ENCODE assay signal across 13 cellular contexts in the genomic region with DNA sequence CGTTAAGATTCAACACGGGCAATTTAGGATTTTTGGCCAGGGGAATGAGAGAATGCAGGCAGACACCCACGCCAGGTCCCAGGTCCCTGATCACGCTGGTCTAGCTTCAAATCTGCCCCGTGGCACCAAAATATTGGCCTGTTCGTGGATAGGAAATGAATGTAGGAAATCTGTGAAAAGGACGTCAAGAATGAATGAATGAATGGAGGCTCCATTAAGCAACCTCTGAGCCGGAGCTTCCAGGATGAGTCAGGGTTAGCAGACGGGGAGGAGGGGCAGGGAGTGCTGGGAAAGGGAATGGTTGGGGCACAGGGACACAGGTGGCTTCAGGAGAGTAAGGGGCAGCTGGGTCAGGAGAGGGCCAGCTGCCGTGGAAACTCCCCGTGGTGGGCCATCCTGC. TPM values are rescaled to one million over a fixed set of nuclear protein-coding genes. Genes with fewer than 3 reads are reported as not detected.
DNase-seq lines count a peak whose midpoint lies in the region; ATAC-seq, FAIRE-seq and TF ChIP-seq lines count a peak whose summit lies in the region.
"Had no signal": no experiment of that assay in that cellular context is flagged by ENCODE, and none has a peak within 500 bp of the region (broad histone marks: within the 10 kb centered on the region; RNA-seq: fewer than 3 reads in every experiment).

No MANE protein-coding gene starts in this region.

- peaks cover 5% of the 10 kb centered on the region for H3K27me3 ChIP-seq in adipocyte (replicated peaks; ENCODE audit: control insufficient read depth, insufficient read depth, low read length)
- H3K27me3 ChIP-seq in hepatocyte: no peaks in the 10 kb centered on the region

- no peaks in the 10 kb centered on the region for H3K9me2 ChIP-seq in hepatocyte (replicated peaks; ENCODE audit: insufficient read depth)

- no peaks in the 10 kb centered on the region for H3K36me3 ChIP-seq in adipocyte (ENCODE audit: control insufficient read depth, insufficient read depth, low read length, severe bottlenecking)
- H3K36me3 ChIP-seq in hepatocyte (replicated peaks; ENCODE audit: insufficient read depth, low read depth): no peaks in the 10 kb centered on the region
- H3K36me3 ChIP-seq: BE2C, SJCRH30 had no signal

- H3K4me1 ChIP-seq in adipocyte (ENCODE audit: control insufficient read depth, insufficient read depth, low read length) (peaks cover 20% of the 10 kb centered on the region), hepatocyte (ENCODE audit: insufficient read depth) (peaks cover 18% of the 10 kb centered on the region)
- H3K4me1 ChIP-seq: BE2C, SJCRH30 had no signal

- H3K79me2 ChIP-seq in hepatocyte: no peaks in the 10 kb centered on the region

- H4K20me1 ChIP-seq in hepatocyte (ENCODE audit: insufficient read depth, poor library complexity, severe bottlenecking): no peaks in the 10 kb centered on the region

- H3K4me3 ChIP-seq in adipocyte (ENCODE audit: low read length): no peak overlapping the region
- no peak overlapping the region for H3K4me3 ChIP-seq in hepatocyte
- H3K4me3 ChIP-seq: SJCRH30 had no signal

- peak; percentile 72 for DNase-seq in AG08395 (ENCODE audit: low spot score)
- peak; percentile 57 for DNase-seq in HTR-8/SVneo (ENCODE audit: insufficient read length, low spot score)
- peak; percentile 71 for DNase-seq in adipocyte (ENCODE audit: low read depth)
- peak; percentile 82 for DNase-seq in hepatocyte (ENCODE audit: low spot score)
- no peak for DNase-seq in NCI-H2196 treated with DMSO at 0.1 percent for 48 hours (lab: John Stamatoyannopoulos, UW; ENCODE audit: unreplicated experiment)
- DNase-seq in NCI-H1105 (lab: John Stamatoyannopoulos, UW): no peak
- DNase-seq: activated CD8-positive, alpha-beta memory T cell treated with anti-CD3 and anti-CD28 coated beads for 24 hours; BE2C; caudate nucleus; NCI-H1105 treated with DMSO at 0.1 percent for 48 hours; SJCRH30 had no signal

- no peak for TF ChIP-seq CTCF in hepatocyte (IDR thresholded peaks at IDR 0.05; ENCODE audit: poor library complexity)

- no peak overlapping the region for H3K4me2 ChIP-seq in hepatocyte

- no peaks in the 10 kb centered on the region for H3K9me3 ChIP-seq in adipocyte (ENCODE audit: control insufficient read depth, low read length)
- H3K9me3 ChIP-seq in hepatocyte (ENCODE audit: low read depth): no peaks in the 10 kb centered on the region
- H3K9me3 ChIP-seq: BE2C, SJCRH30 had no signal

- 50% methylated on average over 11 of the region's 11 CpGs for WGBS in hepatocyte (ENCODE audit: low lambda C conversion rate, missing lambda C conversion rate)

- no peak overlapping the region for H3K9ac ChIP-seq in adipocyte (ENCODE audit: low read length)

- peak; percentile 60 for FAIRE-seq in HTR-8/SVneo (lab: Jason Lieb, UNC)

- no peak for ATAC-seq in HG03469 (IDR thresholded peaks at IDR 0.05; ENCODE audit: unreplicated experiment)
- ATAC-seq in GM21737 (IDR thresholded peaks at IDR 0.05; ENCODE audit: unreplicated experiment): no peak

- no peak overlapping the region for H2AFZ ChIP-seq in hepatocyte

- peak overlapping the region; percentile 79 for H3K27ac ChIP-seq in hepatocyte
- H3K27ac ChIP-seq: SJCRH30 had no signal

RNA-seq across cellular contexts. Expression of a gene that starts 4.2 kb away (rescaled TPM):
- total RNA-seq in hepatocyte: not detected in 2 replicates
- polyA plus RNA-seq in hepatocyte: 0.43 and 0.79 TPM in 2 replicates

RNA-seq across cellular contexts. Expression of a gene that starts 44.5 kb away (rescaled TPM):
- 2.1 and 3.7 TPM in 2 replicates for total RNA-seq in hepatocyte
- 1.3 and 2.1 TPM in 2 replicates for polyA plus RNA-seq in hepatocyte
- total RNA-seq: SJCRH30 had no signal

RNA-seq across cellular contexts. Expression of a gene that starts 50.4 kb away (rescaled TPM):
- total RNA-seq in hepatocyte: not detected in 2 replicates
- polyA plus RNA-seq in hepatocyte: 0.30 TPM in 1 of 2 replicates, not detected in the other
- total RNA-seq: SJCRH30 had no signal

RNA-seq across cellular contexts. Expression of a gene that starts 58.7 kb away (rescaled TPM):
- 13.8 and 22.2 TPM in 2 replicates for total RNA-seq in hepatocyte
- 12.4 and 16.1 TPM in 2 replicates for polyA plus RNA-seq in hepatocyte

Comparison
In these comparisons a context has a peak if more than half of its experiments do, and no peak if none do; other contexts are left out.
1. DNase-seq: peak in AG08395 (single experiment), HTR-8/SVneo (single experiment), adipocyte (single experiment) and hepatocyte (single experiment); none in NCI-H2196 treated with DMSO at 0.1 percent for 48 hours (single experiment) and NCI-H1105 (single experiment).